ENCODE assay signal across 28 cellular contexts in genomic region chr7:132462478-132462877, GRCh38.
"Had no signal": no experiment of that assay in that cellular context is flagged by ENCODE, and none has a peak within 500 bp of the region (broad histone marks: within the 10 kb centered on the region; RNA-seq: fewer than 3 reads in every experiment).

No MANE protein-coding gene starts in this region.

- H3K27ac Mint-ChIP-seq: activated CD4-positive, alpha-beta memory T cell treated with anti-CD3 and anti-CD28 coated beads for 36 hours; activated T-cell treated with anti-CD3 and anti-CD28 coated beads, Interleukin-2, amount 50 U/mL, for 24 hours had no signal

- H3K36me3 ChIP-seq: adrenal gland, breast epithelium, Peyer's patch, WERI-Rb-1 had no signal

- H3K27me3 Mint-ChIP-seq: activated CD4-positive, alpha-beta memory T cell treated with anti-CD3 and anti-CD28 coated beads for 36 hours; activated naive CD8-positive, alpha-beta T cell treated with anti-CD3 and anti-CD28 coated beads for 36 hours; activated T-cell treated with anti-CD3 and anti-CD28 coated beads, Interleukin-2, amount 50 U/mL, for 24 hours had no signal

- H3K9ac ChIP-seq: KMS-11 had no signal

- H3K4me3 Mint-ChIP-seq: activated CD4-positive, alpha-beta memory T cell treated with anti-CD3 and anti-CD28 coated beads for 36 hours; activated naive CD8-positive, alpha-beta T cell treated with anti-CD3 and anti-CD28 coated beads for 36 hours; activated T-cell treated with anti-CD3 and anti-CD28 coated beads, Interleukin-2, amount 50 U/mL, for 24 hours had no signal

- FAIRE-seq: astrocyte had no signal

- H3K4me3 ChIP-seq: adrenal gland, body of pancreas, breast epithelium, Peyer's patch had no signal

- H3K4me1 ChIP-seq: adrenal gland, body of pancreas, breast epithelium, Peyer's patch had no signal

- H3K4me2 ChIP-seq: KMS-11 had no signal

- H3K27ac ChIP-seq: adrenal gland, body of pancreas, breast epithelium, KMS-11, Peyer's patch, WERI-Rb-1 had no signal

- ATAC-seq: body of pancreas, PC-3, SK-N-SH treated with all-trans-retinoic acid at 6 μM for 48 hours had no signal

- H3K9me3 Mint-ChIP-seq: activated CD4-positive, alpha-beta memory T cell treated with anti-CD3 and anti-CD28 coated beads for 36 hours; activated naive CD8-positive, alpha-beta T cell treated with anti-CD3 and anti-CD28 coated beads for 36 hours; activated T-cell treated with anti-CD3 and anti-CD28 coated beads, Interleukin-2, amount 50 U/mL, for 24 hours had no signal

- H3K27me3 ChIP-seq: adrenal gland, body of pancreas, breast epithelium, Peyer's patch had no signal

- H3K36me3 Mint-ChIP-seq: activated CD4-positive, alpha-beta memory T cell treated with anti-CD3 and anti-CD28 coated beads for 36 hours; activated naive CD8-positive, alpha-beta T cell treated with anti-CD3 and anti-CD28 coated beads for 36 hours had no signal

- DNase-seq: activated CD4-positive, alpha-beta memory T cell treated with anti-CD3 and anti-CD28 coated beads for 36 hours; activated CD4-positive, alpha-beta T cell treated with anti-CD3 and anti-CD28 coated beads, Interleukin-2, amount 50 U/mL, for 1 hour; activated gamma-delta T cell treated with Interleukin-2 at 50 U/mL for 16 hours; activated naive CD4-positive, alpha-beta T cell treated with anti-CD3 and anti-CD28 coated beads, Interleukin-2, amount 50 U/mL, for 16 hours; activated naive CD8-positive, alpha-beta T cell treated with anti-CD3 and anti-CD28 coated beads for 36 hours; activated T-cell treated with anti-CD3 and anti-CD28 coated beads, Interleukin-2, amount 50 U/mL, for 24 hours; adrenal gland; body of pancreas; cerebellar nuclear complex; cortex of kidney; NCI-H1092 treated with DMSO at 0.1 percent for 48 hours; NCI-H1417; NCI-H187 treated with DMSO at 0.1 percent for 48 hours; NCI-H2081 treated with DMSO at 0.1 percent for 48 hours; NCI-H226; NCI-H524 treated with DMSO at 0.1 percent for 48 hours; PC-3; Peyer's patch; RPMI8226; SHP77 treated with DMSO at 0.1 percent for 48 hours; T-helper 1 cell; T-helper 2 cell; T1000; WERI-Rb-1 had no signal

- H3K9me3 ChIP-seq: adrenal gland, body of pancreas, breast epithelium, Peyer's patch had no signal
